2 cellular contexts compared by ENCODE assay signal in the genomic region with DNA sequence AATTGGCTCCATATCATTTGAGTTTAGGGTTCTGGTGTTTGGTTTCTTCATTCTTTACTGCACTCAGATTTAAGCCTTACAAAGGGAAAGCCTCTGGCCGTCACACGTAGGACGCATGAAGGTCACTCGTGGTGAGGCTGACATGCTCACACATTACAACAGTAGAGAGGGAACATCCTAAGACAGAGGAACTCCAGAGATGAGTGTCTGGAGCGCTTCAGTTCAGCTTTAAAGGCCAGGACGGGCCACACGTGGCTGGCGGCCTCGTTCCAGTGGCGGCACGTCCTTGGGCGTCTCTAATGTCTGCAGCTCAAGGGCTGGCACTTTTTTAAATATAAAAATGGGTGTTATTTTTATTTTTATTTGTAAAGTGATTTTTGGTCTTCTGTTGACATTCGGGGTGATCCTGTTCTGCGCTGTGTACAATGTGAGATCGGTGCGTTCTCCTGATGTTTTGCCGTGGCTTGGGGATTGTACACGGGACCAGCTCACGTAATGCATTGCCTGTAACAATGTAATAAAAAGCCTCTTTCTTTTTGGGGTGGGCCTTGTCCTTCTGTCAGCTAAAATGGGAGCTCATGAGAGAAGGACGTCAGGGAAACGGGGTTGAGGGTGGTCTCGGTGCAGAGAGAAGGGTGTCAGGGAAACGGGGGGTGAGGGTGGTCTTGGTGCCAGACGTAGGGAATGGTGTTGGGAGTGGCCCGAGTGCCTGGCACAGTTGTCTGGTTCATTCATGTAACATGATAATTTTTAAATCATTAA.
TF ChIP-seq lines count a peak whose summit lies in the region.

No MANE protein-coding gene starts in this region.

TF ChIP-seq in HCT116, 20 proteins besides CTCF, POLR2A, EP300 and RAD21:
- no peak for TF ChIP-seq POLR2AphosphoS5 (IDR thresholded peaks at IDR 0.05; ENCODE audit: low read depth, low read length)

TF ChIP-seq in GM12878, 131 proteins besides CTCF, POLR2A, EP300 and RAD21:
- TF ChIP-seq, protein P1, sequence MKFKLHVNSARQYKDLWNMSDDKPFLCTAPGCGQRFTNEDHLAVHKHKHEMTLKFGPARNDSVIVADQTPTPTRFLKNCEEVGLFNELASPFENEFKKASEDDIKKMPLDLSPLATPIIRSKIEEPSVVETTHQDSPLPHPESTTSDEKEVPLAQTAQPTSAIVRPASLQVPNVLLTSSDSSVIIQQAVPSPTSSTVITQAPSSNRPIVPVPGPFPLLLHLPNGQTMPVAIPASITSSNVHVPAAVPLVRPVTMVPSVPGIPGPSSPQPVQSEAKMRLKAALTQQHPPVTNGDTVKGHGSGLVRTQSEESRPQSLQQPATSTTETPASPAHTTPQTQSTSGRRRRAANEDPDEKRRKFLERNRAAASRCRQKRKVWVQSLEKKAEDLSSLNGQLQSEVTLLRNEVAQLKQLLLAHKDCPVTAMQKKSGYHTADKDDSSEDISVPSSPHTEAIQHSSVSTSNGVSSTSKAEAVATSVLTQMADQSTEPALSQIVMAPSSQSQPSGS (IDR thresholded peaks at IDR 0.05; ENCODE audit: low read length), result no peak
TF ChIP-seq in GM12878: peak in this region for 0.
